8 cellular contexts compared by ENCODE assay signal in genomic region chr12:31362115-31362758, GRCh38. TPM values are rescaled to one million over a fixed set of nuclear protein-coding genes. Genes with fewer than 3 reads are reported as not detected.
DNase-seq lines count a peak whose midpoint lies in the region; ATAC-seq and TF ChIP-seq lines count a peak whose summit lies in the region.

No MANE protein-coding gene starts in this region.

- H3K36me3 ChIP-seq in RWPE2 (ENCODE audit: low read depth): no peaks in the 10 kb centered on the region

- DNase-seq in DMS79 (lab: John Stamatoyannopoulos, UW) (peak; percentile 89), HT-29 (ENCODE audit: low spot score) (peak; percentile 94), RWPE2 (ENCODE audit: low spot score) (no peak), germinal center (ENCODE audit: low spot score) (no peak), hepatic stellate cell (ENCODE audit: low spot score) (no peak), middle frontal gyrus (ENCODE audit: extremely low spot score, low spot score) (no peak)

- H3K27ac ChIP-seq in RWPE2 (ENCODE audit: poor library complexity, severe bottlenecking): no peak overlapping the region

- H3K4me3 ChIP-seq in RWPE2 (ENCODE audit: severe bottlenecking): no peak overlapping the region
- peak overlapping the region; percentile 28 for H3K4me3 ChIP-seq in iPS-18c (ENCODE audit: insufficient read depth, low read depth, low read length)

- H3K27me3 ChIP-seq in RWPE2 (ENCODE audit: insufficient read depth, poor library complexity, severe bottlenecking): no peaks in the 10 kb centered on the region

- H3K9me3 ChIP-seq in RWPE2 (ENCODE audit: severe bottlenecking) (no peaks in the 10 kb centered on the region), iPS-18c (ENCODE audit: control insufficient read depth, insufficient read depth, low read length) (no peaks in the 10 kb centered on the region)

- ATAC-seq in GM21367 (IDR thresholded peaks at IDR 0.05; ENCODE audit: unreplicated experiment) (peak; percentile 33), RWPE2 (ENCODE audit: low read depth) (peak; percentile 48; the same call in 1 of the 3 replicates)

- no peak for TF ChIP-seq CTCF in RWPE2 (IDR thresholded peaks at IDR 0.05; ENCODE audit: poor library complexity, severe bottlenecking)

- peaks cover 10% of the 10 kb centered on the region for H3K4me1 ChIP-seq in RWPE2 (ENCODE audit: insufficient read depth, poor library complexity, severe bottlenecking)

RNA-seq across cellular contexts. Expression of gene SINHCAF, which starts 36.3 kb away (rescaled TPM):
- total RNA-seq in HT-29 (2014; rRNA removed; shearing (Covaris generic)): 88.0 and 104 TPM in 2 replicates

Comparison
In these comparisons a context has a peak if more than half of its experiments do, and no peak if none do; other contexts are left out.
1. DNase-seq: peak in DMS79 (single experiment) and HT-29 (single experiment); none in RWPE2 (single experiment), germinal center (single experiment), hepatic stellate cell (single experiment) and middle frontal gyrus (single experiment).